ENCODE assay signal across 11 cellular contexts in the genomic region with DNA sequence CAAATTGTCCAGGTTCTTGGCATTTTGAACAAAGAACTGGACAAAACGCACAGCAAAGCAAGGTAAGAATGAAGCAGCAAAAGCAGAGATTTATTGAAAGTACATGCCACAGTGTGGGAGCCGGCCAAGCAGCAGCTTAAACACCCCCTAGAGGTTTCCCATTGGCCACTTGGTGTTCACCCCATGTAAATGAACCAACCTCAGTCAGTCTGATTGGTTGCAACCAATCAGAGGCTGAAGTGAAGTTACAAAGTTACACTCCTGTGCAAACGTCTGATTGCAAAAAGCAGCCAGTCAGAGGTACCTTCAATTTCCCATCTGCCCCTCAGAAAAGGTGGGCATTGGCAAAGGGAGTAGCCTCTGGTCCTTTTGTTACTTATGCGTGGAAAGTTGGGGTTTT.
DNase-seq lines count a peak whose midpoint lies in the region; ATAC-seq and TF ChIP-seq lines count a peak whose summit lies in the region.
"Had no signal": no experiment of that assay in that cellular context is flagged by ENCODE, and none has a peak within 500 bp of the region (broad histone marks: within the 10 kb centered on the region; RNA-seq: fewer than 3 reads in every experiment).

No MANE protein-coding gene starts in this region.

- no peak for TF ChIP-seq CTCF in Loucy (conservative IDR thresholded peaks at IDR 0.05; ENCODE audit: low read length)

- H3K9me2 ChIP-seq in Loucy (replicated peaks; ENCODE audit: low read depth, low read length): no peaks in the 10 kb centered on the region

- ATAC-seq in GM19463 (IDR thresholded peaks at IDR 0.05; ENCODE audit: unreplicated experiment): no peak
- ATAC-seq: activated T-cell treated with anti-CD3 and anti-CD28 coated beads, Interleukin-2, amount 50 U/mL, for 4 hours had no signal

- in situ Hi-C loops in ACHN (cut with HindIII; ENCODE audit: low pct_ligation_motif_present, low pct_unique_long_range_greater_than_20kb, low sequenced_read_pairs): no loop called here
- in situ Hi-C loops in KBM-7 (cut with MboI; ENCODE audit: low pct_unique_long_range_greater_than_20kb, low sequenced_read_pairs): no loop called here

- H3K36me3 ChIP-seq in Loucy (ENCODE audit: insufficient read depth, low read length): no peaks in the 10 kb centered on the region

- peak overlapping the region; percentile 53 for H3K4me2 ChIP-seq in Loucy (ENCODE audit: low read depth, low read length, poor library complexity, severe bottlenecking)

- no peaks in the 10 kb centered on the region for H3F3A ChIP-seq in Loucy (ENCODE audit: low read depth)

- no peaks in the 10 kb centered on the region for H3K4me1 ChIP-seq in Loucy (ENCODE audit: insufficient read depth, low read length, poor library complexity, severe bottlenecking)

- H3K27me3 ChIP-seq in Loucy (ENCODE audit: insufficient read depth, low read length, poor library complexity, severe bottlenecking): no peaks in the 10 kb centered on the region

- H3K79me2 ChIP-seq in Loucy (ENCODE audit: insufficient read depth, low read length): no peaks in the 10 kb centered on the region

- peak overlapping the region; percentile 41 for H2AFZ ChIP-seq in Loucy (ENCODE audit: low read length)

- DNase-seq in ACHN (peak; percentile 67), amniotic epithelial cell (ENCODE audit: low read depth) (peak; percentile 52), NK-92 (lab: John Stamatoyannopoulos, UW; ENCODE audit: unreplicated experiment) (no peak), KBM-7 (no peak)
- DNase-seq: activated CD4-positive, CD25-positive, alpha-beta regulatory T cell treated with anti-CD3 and anti-CD28 coated beads, Interleukin-2, amount 50 U/mL, for 72 hours; activated T-cell treated with anti-CD3 and anti-CD28 coated beads, Interleukin-2, amount 50 U/mL, for 4 hours; aorta; GF-D8; KG1 had no signal

- H4K20me1 ChIP-seq in Loucy (ENCODE audit: insufficient read depth, low read length, poor library complexity, severe bottlenecking): no peaks in the 10 kb centered on the region

- no peak overlapping the region for H3K4me3 ChIP-seq in Loucy (ENCODE audit: low read length, poor library complexity, severe bottlenecking)

- H3K9me3 ChIP-seq in Loucy (ENCODE audit: insufficient read depth, low read depth, low read length): no peaks in the 10 kb centered on the region

- peak overlapping the region; percentile 52 for H3K9ac ChIP-seq in Loucy (ENCODE audit: low read depth, low read length, poor library complexity, severe bottlenecking)

Comparison
In these comparisons a context has a peak if more than half of its experiments do, and no peak if none do; other contexts are left out.
1. DNase-seq: peak in ACHN (single experiment) and amniotic epithelial cell (single experiment); none in NK-92 (single experiment) and KBM-7 (single experiment).